ENCODE assay signal across 3 cellular contexts in genomic region chr10:45229823-45230222, GRCh38.
TF ChIP-seq lines count a peak whose summit lies in the region.

No MANE protein-coding gene starts in this region.

TF ChIP-seq in A549, 52 proteins besides CTCF, POLR2A, EP300 and RAD21 (continued from another document):
- TF ChIP-seq CHD4 (IDR thresholded peaks at IDR 0.05; ENCODE audit: borderline replicate concordance): no peak
- no peak for TF ChIP-seq MAZ (IDR thresholded peaks at IDR 0.05; ENCODE audit: borderline replicate concordance, low read depth, low read length)
- TF ChIP-seq PHF8 (IDR thresholded peaks at IDR 0.05; ENCODE audit: borderline replicate concordance, low read depth): no peak
- no peak for TF ChIP-seq ESRRA (IDR thresholded peaks at IDR 0.05; ENCODE audit: borderline replicate concordance, low read length)
- no peak for TF ChIP-seq EHMT2 (IDR thresholded peaks at IDR 0.05; ENCODE audit: low read depth)
- TF ChIP-seq KDM5A (IDR thresholded peaks at IDR 0.05): no peak

TF ChIP-seq in HEK293, 187 proteins besides CTCF, POLR2A, EP300 and RAD21 (continued from another document):
- TF ChIP-seq ZNF610 (tag by site-specific recombination; IDR thresholded peaks at IDR 0.05; ENCODE audit: borderline replicate concordance) (no peak), ZNF654 (tag by site-specific recombination; IDR thresholded peaks at IDR 0.05; ENCODE audit: low read depth) (no peak), TCF7L2 (IDR thresholded peaks at IDR 0.05; ENCODE audit: borderline replicate concordance, low read depth, low read length) (no peak), TRIM28 (IDR thresholded peaks at IDR 0.05; ENCODE audit: borderline replicate concordance, low read length) (peak; percentile 77; the same call in 1 of the 2 replicates), SETDB1 (IDR thresholded peaks at IDR 0.05; ENCODE audit: insufficient read length, low read length) (peak; percentile 81), ZNF830 (tag by site-specific recombination; IDR thresholded peaks at IDR 0.05; ENCODE audit: low read depth) (no peak), PRDM10 (tag by site-specific recombination; IDR thresholded peaks at IDR 0.05) (no peak), ZNF214 (tag by site-specific recombination; IDR thresholded peaks at IDR 0.05; ENCODE audit: borderline replicate concordance) (no peak)

TF ChIP-seq in K562, 482 proteins besides CTCF, POLR2A, EP300 and RAD21 (continued from another document):
- TF ChIP-seq CEBPZ (IDR thresholded peaks at IDR 0.05; ENCODE audit: borderline replicate concordance, low read depth, low read length) (peak; percentile 70; the same call in 1 of the 2 replicates), IRF1 (CRISPR knock-in tag; IDR thresholded peaks at IDR 0.05; ENCODE audit: borderline replicate concordance) (no peak), TRIM28 (IDR thresholded peaks at IDR 0.05) (peak; percentile 76), ZFP36 (IDR thresholded peaks at IDR 0.05; ENCODE audit: low read depth, low read length, partially characterized antibody) (peak; percentile 91), CBX3 (IDR thresholded peaks at IDR 0.05; ENCODE audit: borderline replicate concordance in 1 of 2, low read length in 2 of 2) (peak in 1 of 2 experiments; percentile 75; a peak in 2 of 3 replicates)
